28 cellular contexts compared by ENCODE assay signal in genomic region chr1:202880961-202881460, GRCh38.
"Had no signal": no experiment of that assay in that cellular context is flagged by ENCODE, and none has a peak within 500 bp of the region (broad histone marks: within the 10 kb centered on the region; RNA-seq: fewer than 3 reads in every experiment).

No MANE protein-coding gene starts in this region.

- H3K27ac Mint-ChIP-seq: activated CD4-positive, alpha-beta memory T cell treated with anti-CD3 and anti-CD28 coated beads, Interleukin-2, amount 10 ng/mL, durations not matched to agents 7 days and 5 days; activated CD4-positive, alpha-beta T cell treated with anti-CD3 and anti-CD28 coated beads, Interleukin-2, amount 10 ng/mL, durations not matched to agents 7 days and 5 days had no signal

- H3K27ac ChIP-seq: brain microvascular endothelial cell, colonic mucosa, epithelial cell of prostate, esophagus squamous epithelium, gastroesophageal sphincter, heart right ventricle, VCaP had no signal

- H3K27me3 Mint-ChIP-seq: activated CD4-positive, alpha-beta memory T cell treated with anti-CD3 and anti-CD28 coated beads, Interleukin-2, amount 10 ng/mL, durations not matched to agents 7 days and 5 days; activated CD4-positive, alpha-beta T cell treated with anti-CD3 and anti-CD28 coated beads, Interleukin-2, amount 10 ng/mL, durations not matched to agents 7 days and 5 days; activated naive CD8-positive, alpha-beta T cell; activated T-cell treated with anti-CD3 and anti-CD28 coated beads, Interleukin-2, amount 50 U/mL, for 24 hours had no signal

- H3K27me3 ChIP-seq: brain microvascular endothelial cell, colonic mucosa, esophagus squamous epithelium, gastroesophageal sphincter, heart right ventricle had no signal

- ATAC-seq: activated T-cell treated with anti-CD3 and anti-CD28 coated beads, Interleukin-2, amount 50 U/mL, for 72 hours; gastroesophageal sphincter; heart right ventricle; WTC11 had no signal

- H3K9me3 Mint-ChIP-seq: activated CD4-positive, alpha-beta memory T cell treated with anti-CD3 and anti-CD28 coated beads, Interleukin-2, amount 10 ng/mL, durations not matched to agents 7 days and 5 days; activated CD4-positive, alpha-beta T cell treated with anti-CD3 and anti-CD28 coated beads, Interleukin-2, amount 10 ng/mL, durations not matched to agents 7 days and 5 days; activated T-cell treated with anti-CD3 and anti-CD28 coated beads, Interleukin-2, amount 50 U/mL, for 24 hours; activated T-cell treated with anti-CD3 and anti-CD28 coated beads, Interleukin-2, amount 50 U/mL, for 72 hours; WTC11 had no signal

- DNase-seq: activated CD4-positive, alpha-beta memory T cell treated with anti-CD3 and anti-CD28 coated beads, Interleukin-2, amount 10 ng/mL, durations not matched to agents 7 days and 5 days; activated CD4-positive, alpha-beta T cell treated with anti-CD3 and anti-CD28 coated beads for 1 hour; activated CD4-positive, alpha-beta T cell treated with anti-CD3 and anti-CD28 coated beads for 4 hours; activated CD4-positive, alpha-beta T cell treated with anti-CD3 and anti-CD28 coated beads, Interleukin-2, amount 10 ng/mL, durations not matched to agents 7 days and 5 days; activated CD4-positive, alpha-beta T cell treated with anti-CD3 and anti-CD28 coated beads, Interleukin-2, amount 50 U/mL, for 4 hours; activated CD8-positive, alpha-beta memory T cell treated with anti-CD3 and anti-CD28 coated beads, Interleukin-2, amount 50 U/mL, for 48 hours; activated effector memory CD4-positive, alpha-beta T cell treated with Interleukin-2 at 50 U/mL for 16 hours; activated gamma-delta T cell treated with Interleukin-2 at 50 U/mL for 16 hours; activated naive CD4-positive, alpha-beta T cell treated with anti-CD3 and anti-CD28 coated beads, Interleukin-2, amount 50 U/mL, for 16 hours; activated naive CD4-positive, alpha-beta T cell treated with Interleukin-2 at 50 U/mL for 16 hours; activated T-cell treated with anti-CD3 and anti-CD28 coated beads for 4 hours; activated T-cell treated with anti-CD3 and anti-CD28 coated beads, Interleukin-2, amount 50 U/mL, for 24 hours; activated T-cell treated with anti-CD3 and anti-CD28 coated beads, Interleukin-2, amount 50 U/mL, for 72 hours; amniotic stem cell; brain microvascular endothelial cell; cerebellar nuclear complex; colonic mucosa; effector CD8-positive, alpha-beta T cell; esophagus squamous epithelium; foreskin melanocyte; heart right ventricle; T-helper 1 cell; T-helper 2 cell had no signal

- H3K36me3 ChIP-seq: colonic mucosa had no signal

- H3K4me3 Mint-ChIP-seq: activated CD4-positive, alpha-beta memory T cell treated with anti-CD3 and anti-CD28 coated beads, Interleukin-2, amount 10 ng/mL, durations not matched to agents 7 days and 5 days; activated CD4-positive, alpha-beta T cell treated with anti-CD3 and anti-CD28 coated beads, Interleukin-2, amount 10 ng/mL, durations not matched to agents 7 days and 5 days; activated naive CD8-positive, alpha-beta T cell; activated T-cell treated with anti-CD3 and anti-CD28 coated beads, Interleukin-2, amount 50 U/mL, for 24 hours; activated T-cell treated with anti-CD3 and anti-CD28 coated beads, Interleukin-2, amount 50 U/mL, for 72 hours; WTC11 had no signal

- H3K4me3 ChIP-seq: colonic mucosa, esophagus squamous epithelium, gastroesophageal sphincter, heart right ventricle had no signal

- H3K4me1 ChIP-seq: colonic mucosa, gastroesophageal sphincter, heart right ventricle had no signal

- H3K9me3 ChIP-seq: colonic mucosa, esophagus squamous epithelium, gastroesophageal sphincter, heart right ventricle had no signal
